In genomic region chr6:36340671-36341454, GRCh38 we compare ENCODE assay signal across 8 cellular contexts. TPM values are rescaled to one million over a fixed set of nuclear protein-coding genes. Genes with fewer than 3 reads are reported as not detected.
DNase-seq lines count a peak whose midpoint lies in the region; ATAC-seq, FAIRE-seq and TF ChIP-seq lines count a peak whose summit lies in the region.

No MANE protein-coding gene starts in this region.

- no peaks in the 10 kb centered on the region for H3K9me2 ChIP-seq in OCI-LY1 (ENCODE audit: low read depth, low read length)

- no peaks in the 10 kb centered on the region for H3K36me3 Mint-ChIP-seq in activated T-cell treated with anti-CD3 and anti-CD28 coated beads, Interleukin-2, amount 50 U/mL, for 72 hours (ENCODE audit: insufficient read depth in 2 of 2)
- no peaks in the 10 kb centered on the region for H3K36me3 Mint-ChIP-seq in natural killer cell
- H3K36me3 Mint-ChIP-seq in stimulated activated memory B cell treated with anti-CD40 and anti-IgM and Interleukin-4, amounts not matched to agents 10 μg/mL and 1 μg/mL and 100 μg/mL, for 72 hours = no peaks in the 10 kb centered on the region

- H3K27ac ChIP-seq in OCI-LY1 (ENCODE audit: low read depth, low read length, poor library complexity, severe bottlenecking) = no peak overlapping the region

- TF ChIP-seq POLR2A in H54 (IDR thresholded peaks at IDR 0.05; ENCODE audit: low read depth, low read length) = no peak

- no peaks in the 10 kb centered on the region for H4K20me1 ChIP-seq in OCI-LY1 (ENCODE audit: insufficient read depth, low read length)

- H3K9ac ChIP-seq in OCI-LY1 (ENCODE audit: low read length) = no peak overlapping the region

- H3K4me1 ChIP-seq in OCI-LY1 (ENCODE audit: insufficient read depth, low read length, severe bottlenecking) = peaks cover 5% of the 10 kb centered on the region

- H3K79me2 ChIP-seq in OCI-LY1 (ENCODE audit: insufficient read depth, low read length) = no peaks in the 10 kb centered on the region

- peaks cover 21% of the 10 kb centered on the region for H3K4me1 Mint-ChIP-seq in activated T-cell treated with anti-CD3 and anti-CD28 coated beads, Interleukin-2, amount 50 U/mL, for 72 hours (ENCODE audit: low read depth)
- peaks cover 4 to 5% of the 10 kb centered on the region in 2 donors for H3K4me1 Mint-ChIP-seq in natural killer cell
- peaks cover 27% of the 10 kb centered on the region for H3K4me1 Mint-ChIP-seq in stimulated activated memory B cell treated with anti-CD40 and anti-IgM and Interleukin-4, amounts not matched to agents 10 μg/mL and 1 μg/mL and 100 μg/mL, for 72 hours

- DNase-seq in AG20443 (ENCODE audit: low spot score) = peak; percentile 89
- peak; percentile 78 for DNase-seq in H54 (ENCODE audit: insufficient read length, low spot score)
- DNase-seq in activated T-cell treated with anti-CD3 and anti-CD28 coated beads, Interleukin-2, amount 50 U/mL, for 72 hours = peak; percentile 67 to 75
- peak; percentile 56 for DNase-seq in fibroblast of mammary gland (ENCODE audit: low read depth)
- peak; percentile 69 for DNase-seq in natural killer cell
- DNase-seq in NCI-H446 treated with DMSO at 0.1 percent for 48 hours (lab: John Stamatoyannopoulos, UW) = no peak

- H3K27me3 Mint-ChIP-seq in activated T-cell treated with anti-CD3 and anti-CD28 coated beads, Interleukin-2, amount 50 U/mL, for 72 hours (ENCODE audit: low read depth) = peaks cover 14% of the 10 kb centered on the region
- H3K27me3 Mint-ChIP-seq in natural killer cell (ENCODE audit: low read depth in 2 of 2) = peaks cover 18 to 23% of the 10 kb centered on the region in 2 donors
- H3K27me3 Mint-ChIP-seq in stimulated activated memory B cell treated with anti-CD40 and anti-IgM and Interleukin-4, amounts not matched to agents 10 μg/mL and 1 μg/mL and 100 μg/mL, for 72 hours = peaks cover 8% of the 10 kb centered on the region

- H3K4me3 Mint-ChIP-seq in activated T-cell treated with anti-CD3 and anti-CD28 coated beads, Interleukin-2, amount 50 U/mL, for 72 hours = peak overlapping the region; percentile 10 to 75
- H3K4me3 Mint-ChIP-seq in natural killer cell = peak overlapping the region; percentile 60
- H3K4me3 Mint-ChIP-seq in stimulated activated memory B cell treated with anti-CD40 and anti-IgM and Interleukin-4, amounts not matched to agents 10 μg/mL and 1 μg/mL and 100 μg/mL, for 72 hours = peak overlapping the region; percentile 75

- no peaks in the 10 kb centered on the region for H3K9me3 Mint-ChIP-seq in activated T-cell treated with anti-CD3 and anti-CD28 coated beads, Interleukin-2, amount 50 U/mL, for 72 hours
- no peaks in the 10 kb centered on the region for H3K9me3 Mint-ChIP-seq in natural killer cell
- H3K9me3 Mint-ChIP-seq in stimulated activated memory B cell treated with anti-CD40 and anti-IgM and Interleukin-4, amounts not matched to agents 10 μg/mL and 1 μg/mL and 100 μg/mL, for 72 hours = no peaks in the 10 kb centered on the region

- peak; percentile 77 to 87 for ATAC-seq in activated T-cell treated with anti-CD3 and anti-CD28 coated beads, Interleukin-2, amount 50 U/mL, for 72 hours (replicated peaks in 1 of 2)
- ATAC-seq in natural killer cell = peak; percentile 86 to 96 (median 93)
- peak; percentile 84 for ATAC-seq in stimulated activated memory B cell treated with anti-CD40 and anti-IgM and Interleukin-4, amounts not matched to agents 10 μg/mL and 1 μg/mL and 100 μg/mL, for 72 hours

- FAIRE-seq in H54 (lab: Jason Lieb, UNC) = no peak

- no peak overlapping the region for H2AFZ ChIP-seq in OCI-LY1 (ENCODE audit: low read length)

- TF ChIP-seq CTCF in OCI-LY1 (IDR thresholded peaks at IDR 0.05; ENCODE audit: low read length) (peak; percentile 96), fibroblast of mammary gland (conservative IDR thresholded peaks at IDR 0.05; ENCODE audit: control insufficient read depth, insufficient read depth, low read depth, low read length) (peak; percentile 93), natural killer cell (IDR thresholded peaks at IDR 0.05) (peak; percentile 99)

- H3K27ac Mint-ChIP-seq in activated T-cell treated with anti-CD3 and anti-CD28 coated beads, Interleukin-2, amount 50 U/mL, for 72 hours = no peak overlapping the region
- H3K27ac Mint-ChIP-seq in natural killer cell = peak overlapping the region in 1 of 2 donors; percentile 65
- H3K27ac Mint-ChIP-seq in stimulated activated memory B cell treated with anti-CD40 and anti-IgM and Interleukin-4, amounts not matched to agents 10 μg/mL and 1 μg/mL and 100 μg/mL, for 72 hours = peak overlapping the region; percentile 87

- no peaks in the 10 kb centered on the region for H3K27me3 ChIP-seq in OCI-LY1 (ENCODE audit: insufficient read depth, low read length)

- H3K4me2 ChIP-seq in OCI-LY1 (ENCODE audit: low read length) = peak overlapping the region; percentile 49

- intact Hi-C loops in natural killer cell (cut with micrococcal nuclease) = loop anchor here (2.0 kb wide), 1 partner anchor 20 kb away; no protein-coding TSS in a partner anchor

- no peaks in the 10 kb centered on the region for H3F3A ChIP-seq in OCI-LY1 (ENCODE audit: insufficient read depth, low read length)

- no peaks in the 10 kb centered on the region for H3K9me3 ChIP-seq in OCI-LY1 (ENCODE audit: low read length)

- no peaks in the 10 kb centered on the region for H3K36me3 ChIP-seq in OCI-LY1 (ENCODE audit: insufficient read depth, low read length)

- H3K4me3 ChIP-seq in OCI-LY1 (ENCODE audit: low read depth, low read length, poor library complexity, severe bottlenecking) (peak overlapping the region; percentile 20), fibroblast of mammary gland (ENCODE audit: control insufficient read depth, low read depth, low read length) (no peak overlapping the region)

RNA-seq across cellular contexts. Expression of gene BNIP5, which starts 4.2 kb away (rescaled TPM):
- total RNA-seq in activated T-cell treated with anti-CD3 and anti-CD28 coated beads, Interleukin-2, amount 50 U/mL, for 72 hours = not detected
- not detected for total RNA-seq in natural killer cell

RNA-seq across cellular contexts. Expression of gene ETV7, which starts 46.6 kb away (rescaled TPM):
- 1 to 10 TPM; 1.4 to 7.4 TPM for total RNA-seq in activated T-cell treated with anti-CD3 and anti-CD28 coated beads, Interleukin-2, amount 50 U/mL, for 72 hours
- total RNA-seq in natural killer cell = 1 to 10 TPM in 2 of 3 donors, under 1 TPM in 1; 0.96 to 2.8 (median 1.7) TPM
